ENCODE assay signal across 29 cellular contexts in genomic region chr1:197750366-197750765, GRCh38.
"Had no signal": no experiment of that assay in that cellular context is flagged by ENCODE, and none has a peak within 500 bp of the region (broad histone marks: within the 10 kb centered on the region; RNA-seq: fewer than 3 reads in every experiment).

No MANE protein-coding gene starts in this region.

- H3K4me2 ChIP-seq: SK-N-SH had no signal

- H3K9ac ChIP-seq: SK-N-SH had no signal

- H3K9me3 ChIP-seq: ascending aorta, body of pancreas, Peyer's patch, SJCRH30, SK-N-SH had no signal

- H3K4me3 ChIP-seq: ascending aorta, body of pancreas, Peyer's patch, SJCRH30 had no signal

- H3K27me3 ChIP-seq: ascending aorta, body of pancreas, Peyer's patch, SJCRH30 had no signal

- H3K27ac Mint-ChIP-seq: activated CD8-positive, alpha-beta T cell treated with anti-CD3 and anti-CD28 coated beads, Interleukin-2, amount 10 ng/mL, durations not matched to agents 7 days and 5 days; activated naive CD4-positive, alpha-beta T cell treated with anti-CD3 and anti-CD28 coated beads, Interleukin-2, amount 50 U/mL, for 72 hours; activated naive CD8-positive, alpha-beta T cell treated with anti-CD3 and anti-CD28 coated beads, Interleukin-2, amount 50 U/mL, for 24 hours had no signal

- H3K27ac ChIP-seq: ascending aorta, body of pancreas, Peyer's patch, RWPE1, SJCRH30 had no signal

- DNase-seq: activated CD4-positive, alpha-beta T cell treated with anti-CD3 and anti-CD28 coated beads for 4 hours; activated CD8-positive, alpha-beta memory T cell treated with anti-CD3 and anti-CD28 coated beads, Interleukin-2, amount 50 U/mL, for 48 hours; activated CD8-positive, alpha-beta T cell treated with anti-CD3 and anti-CD28 coated beads, Interleukin-2, amount 10 ng/mL, durations not matched to agents 7 days and 5 days; activated effector memory CD4-positive, alpha-beta T cell treated with anti-CD3 and anti-CD28 coated beads, Interleukin-2, amount 50 U/mL, for 16 hours; activated naive CD4-positive, alpha-beta T cell treated with Interleukin-2 at 50 U/mL for 16 hours; activated naive CD8-positive, alpha-beta T cell treated with anti-CD3 and anti-CD28 coated beads, Interleukin-2, amount 50 U/mL, for 24 hours; activated T-cell treated with anti-CD3 and anti-CD28 coated beads, Interleukin-2, amount 50 U/mL, for 1 hour; amniotic stem cell; body of pancreas; central memory CD4-positive, alpha-beta T cell; IMR-90; KG1; MM.1S; NCI-H146; NCI-H187 treated with DMSO at 0.1 percent for 48 hours; NCI-H2081 treated with DMSO at 0.1 percent for 48 hours; NCI-H446; NCI-H524; Peyer's patch; Right ventricle myocardium superior; SJCRH30; SK-N-SH; SW 1271; T1000 had no signal

- FAIRE-seq: bronchial epithelial cell had no signal

- H3K9me2 ChIP-seq: SK-N-SH had no signal

- H3K4me3 Mint-ChIP-seq: activated CD8-positive, alpha-beta T cell treated with anti-CD3 and anti-CD28 coated beads, Interleukin-2, amount 10 ng/mL, durations not matched to agents 7 days and 5 days; activated naive CD8-positive, alpha-beta T cell treated with anti-CD3 and anti-CD28 coated beads, Interleukin-2, amount 50 U/mL, for 24 hours had no signal

- H3K36me3 ChIP-seq: ascending aorta, SJCRH30 had no signal

- H3K4me1 ChIP-seq: ascending aorta, Peyer's patch, SJCRH30 had no signal

- H3K9me3 Mint-ChIP-seq: activated naive CD8-positive, alpha-beta T cell treated with anti-CD3 and anti-CD28 coated beads, Interleukin-2, amount 50 U/mL, for 24 hours had no signal

- ATAC-seq: activated CD4-positive, CD25-positive, alpha-beta regulatory T cell treated with anti-CD3 and anti-CD28 coated beads, Interleukin-2, amount 50 U/mL, for 24 hours; activated CD8-positive, alpha-beta T cell treated with anti-CD3 and anti-CD28 coated beads, Interleukin-2, amount 10 ng/mL, durations not matched to agents 7 days and 5 days; activated naive CD4-positive, alpha-beta T cell treated with anti-CD3 and anti-CD28 coated beads, Interleukin-2, amount 50 U/mL, for 72 hours; activated naive CD8-positive, alpha-beta T cell treated with anti-CD3 and anti-CD28 coated beads, Interleukin-2, amount 50 U/mL, for 24 hours; body of pancreas had no signal
